In genomic region chr11:60130496-60130895, GRCh38 we compare ENCODE assay signal across 8 cellular contexts. TPM values are rescaled to one million over a fixed set of nuclear protein-coding genes. Genes with fewer than 3 reads are reported as not detected.
A peak's percentile ranks its signal among the peaks of the same experiment; 100 is the strongest.
DNase-seq lines count a peak whose midpoint lies in the region; FAIRE-seq and TF ChIP-seq lines count a peak whose summit lies in the region.

No MANE protein-coding gene starts in this region.

- H2BK5ac ChIP-seq in mesendoderm (ENCODE audit: low read length): no peak overlapping the region

- no peak overlapping the region for H2AK5ac ChIP-seq in mesendoderm (ENCODE audit: low read length)

- H3K18ac ChIP-seq in mesendoderm (ENCODE audit: low read length): no peak overlapping the region

- H4K5ac ChIP-seq in mesendoderm (ENCODE audit: low read length): no peak overlapping the region

- H3K27me3 ChIP-seq in bronchial epithelial cell (ENCODE audit: control insufficient read depth, insufficient read depth, low read length) (no peaks in the 10 kb centered on the region), mesendoderm (ENCODE audit: insufficient read depth, low read length, poor library complexity) (no peaks in the 10 kb centered on the region)

- peak; percentile 17 for DNase-seq in NCI-H226
- peak; percentile 64 for DNase-seq in bronchial epithelial cell (ENCODE audit: low read depth)
- DNase-seq in mesendoderm: peak; percentile 88
- DNase-seq in AG08396 (ENCODE audit: low spot score): no peak
- DNase-seq in NCI-H2227 treated with DMSO at 0.1 percent for 48 hours (lab: John Stamatoyannopoulos, UW): no peak
- no peak for DNase-seq in central memory CD4-positive, alpha-beta T cell

- H3K4me2 ChIP-seq in mesendoderm (ENCODE audit: low read length): no peak overlapping the region

- no peaks in the 10 kb centered on the region for H3K79me1 ChIP-seq in mesendoderm (ENCODE audit: low read length)

- no peak overlapping the region for H2BK120ac ChIP-seq in mesendoderm (ENCODE audit: low read depth, low read length)

- H3K27ac ChIP-seq in mesendoderm (ENCODE audit: low read depth, low read length): no peak overlapping the region

- no peak overlapping the region for H3K23ac ChIP-seq in mesendoderm (ENCODE audit: low read length)

- H4K8ac ChIP-seq in mesendoderm (ENCODE audit: low read depth, low read length): no peak overlapping the region

- H3K36me3 ChIP-seq in bronchial epithelial cell (ENCODE audit: control insufficient read depth, insufficient read depth, low read length): no peaks in the 10 kb centered on the region
- no peaks in the 10 kb centered on the region for H3K36me3 ChIP-seq in mesendoderm (ENCODE audit: control insufficient read depth, insufficient read depth, low read length)

- no peak overlapping the region for H3K4ac ChIP-seq in mesendoderm (ENCODE audit: low read depth, low read length)

- no peak overlapping the region for H3K56ac ChIP-seq in mesendoderm (ENCODE audit: low read length)

- FAIRE-seq in A204.1 (lab: Jason Lieb, UNC) (peak; percentile 37), bronchial epithelial cell (lab: Jason Lieb, UNC) (no peak)

- H3K9ac ChIP-seq in mesendoderm (ENCODE audit: low read length): no peak overlapping the region

- H3K4me1 ChIP-seq in mesendoderm (ENCODE audit: control insufficient read depth, low read depth, low read length): no peaks in the 10 kb centered on the region

- TF ChIP-seq CTCF in GM12872 (IDR thresholded peaks at IDR 0.05; ENCODE audit: insufficient read depth, low read depth, low read length) (peak; percentile 35), bronchial epithelial cell (IDR thresholded peaks at IDR 0.05; ENCODE audit: insufficient read depth, low read length, severe bottlenecking) (peak; percentile 49)

- H3K79me2 ChIP-seq in mesendoderm (ENCODE audit: control insufficient read depth, insufficient read depth, low read length): no peaks in the 10 kb centered on the region

- no peak overlapping the region for H2BK15ac ChIP-seq in mesendoderm (replicated peaks; ENCODE audit: low read depth)

- H3K4me3 ChIP-seq in bronchial epithelial cell (ENCODE audit: low read depth, low read length): no peak overlapping the region
- H3K4me3 ChIP-seq in mesendoderm (ENCODE audit: low read length): no peak overlapping the region

RNA-seq across cellular contexts. Expression of gene MS4A2, which starts 42.0 kb away (rescaled TPM):
- total RNA-seq in bronchial epithelial cell: not detected in 2 replicates
- polyA plus RNA-seq in mesendoderm (2013, experiment 1 of 2): not detected
- not detected for polyA plus RNA-seq in mesendoderm (2013, experiment 2 of 2)

RNA-seq across cellular contexts. Expression of gene MS4A6A, which starts 52.4 kb away (rescaled TPM):
- total RNA-seq in bronchial epithelial cell: not detected in 2 replicates
- 0.14 TPM for polyA plus RNA-seq in mesendoderm (2013, experiment 1 of 2)
- polyA plus RNA-seq in mesendoderm (2013, experiment 2 of 2): 0.10 TPM

Comparison
In these comparisons a context has a peak if more than half of its experiments do, and no peak if none do; other contexts are left out.
1. DNase-seq: peak in NCI-H226 (single experiment), bronchial epithelial cell (single experiment) and mesendoderm (single experiment); none in AG08396 (single experiment), NCI-H2227 treated with DMSO at 0.1 percent for 48 hours (single experiment) and central memory CD4-positive, alpha-beta T cell (single experiment).